12 cellular contexts compared by ENCODE assay signal in genomic region chr1:193392686-193393085, GRCh38.
"Had no signal": no experiment of that assay in that cellular context is flagged by ENCODE, and none has a peak within 500 bp of the region (broad histone marks: within the 10 kb centered on the region; RNA-seq: fewer than 3 reads in every experiment).

No MANE protein-coding gene starts in this region.

- ATAC-seq: activated naive CD8-positive, alpha-beta T cell treated with anti-CD3 and anti-CD28 coated beads, Interleukin-2, amount 50 U/mL, for 24 hours; gastroesophageal sphincter; lower lobe of right lung had no signal

- H3K9me3 ChIP-seq: ascending aorta, gastroesophageal sphincter, lower lobe of right lung, pancreas had no signal

- H3K4me1 ChIP-seq: ascending aorta, gastroesophageal sphincter, lower lobe of right lung, pancreas had no signal

- DNase-seq: activated CD4-positive, alpha-beta T cell treated with anti-CD3 and anti-CD28 coated beads for 4 hours; activated naive CD4-positive, alpha-beta T cell treated with Interleukin-2 at 50 U/mL for 16 hours; activated naive CD8-positive, alpha-beta T cell treated with anti-CD3 and anti-CD28 coated beads, Interleukin-2, amount 50 U/mL, for 24 hours; kidney glomerular epithelial cell; lower lobe of right lung; midbrain; pancreas; retina; T1000 had no signal

- H3K4me3 ChIP-seq: ascending aorta, cardiac muscle cell, gastroesophageal sphincter, lower lobe of right lung, pancreas had no signal

- H3K36me3 ChIP-seq: ascending aorta, cardiac muscle cell, gastroesophageal sphincter, lower lobe of right lung, pancreas had no signal

- H3K27me3 ChIP-seq: ascending aorta, cardiac muscle cell, gastroesophageal sphincter, pancreas had no signal

- H3K27ac ChIP-seq: ascending aorta, cardiac muscle cell, gastroesophageal sphincter, lower lobe of right lung, pancreas had no signal
